Comparison of ENCODE assay signal across 1 cellular context in genomic region chr19:44142014-44142523, GRCh38.
TF ChIP-seq lines count a peak whose summit lies in the region.

No MANE protein-coding gene starts in this region.

TF ChIP-seq in HEK293, 187 proteins besides CTCF, POLR2A, EP300 and RAD21 (continued from another document and continues in another):
- TF ChIP-seq ZSCAN5A (tag by site-specific recombination; IDR thresholded peaks at IDR 0.05) (0 out of 2 replicates have a peak, but pooled peaks have one; percentile 1), ZNF610 (tag by site-specific recombination; IDR thresholded peaks at IDR 0.05; ENCODE audit: borderline replicate concordance) (no peak; the same call in 1 of the 2 replicates), PRDM1 (tag by site-specific recombination; IDR thresholded peaks at IDR 0.05) (peak; percentile 81), ZNF660 (tag by site-specific recombination; IDR thresholded peaks at IDR 0.05) (0 out of 2 replicates have a peak, but pooled peaks have one; percentile 12), EGR2 (tag by site-specific recombination; IDR thresholded peaks at IDR 0.05; ENCODE audit: low read depth) (no peak), ZNF423 (tag by site-specific recombination; IDR thresholded peaks at IDR 0.05) (peak; percentile 27; the same call in 1 of the 2 replicates), PATZ1 (tag by site-specific recombination; IDR thresholded peaks at IDR 0.05) (no peak), KLF8 (tag by site-specific recombination; IDR thresholded peaks at IDR 0.05) (no peak), ZBTB11 (tag by site-specific recombination; conservative IDR thresholded peaks at IDR 0.05; ENCODE audit: low read depth) (peak; percentile 85), ZNF560 (tag by site-specific recombination; IDR thresholded peaks at IDR 0.05; ENCODE audit: borderline replicate concordance) (no peak), ZNF548 (tag by site-specific recombination; IDR thresholded peaks at IDR 0.05) (no peak), PRDM4 (tag by site-specific recombination; IDR thresholded peaks at IDR 0.05) (no peak), ZNF488 (tag by site-specific recombination; IDR thresholded peaks at IDR 0.05) (no peak), OSR2 (tag by site-specific recombination; IDR thresholded peaks at IDR 0.05) (no peak), ZNF416 (tag by site-specific recombination; IDR thresholded peaks at IDR 0.05) (no peak), MYNN (tag by site-specific recombination; IDR thresholded peaks at IDR 0.05; ENCODE audit: borderline replicate concordance) (no peak), KLF7 (tag by site-specific recombination; IDR thresholded peaks at IDR 0.05; ENCODE audit: borderline replicate concordance) (no peak), MZF1 (tag by site-specific recombination; IDR thresholded peaks at IDR 0.05; ENCODE audit: borderline replicate concordance) (peak; percentile 67; the same call in 1 of the 2 replicates), ZNF366 (tag by site-specific recombination; conservative IDR thresholded peaks at IDR 0.05) (no peak), REST (tag by site-specific recombination; IDR thresholded peaks at IDR 0.05) (peak; percentile 40; the same call in 1 of the 2 replicates), ZNF600 (tag by site-specific recombination; IDR thresholded peaks at IDR 0.05) (no peak), ZNF658 (tag by site-specific recombination; IDR thresholded peaks at IDR 0.05) (no peak), ZBTB21 (tag by site-specific recombination; IDR thresholded peaks at IDR 0.05) (0 out of 2 replicates have a peak, but pooled peaks have one; percentile 14), RBAK (tag by site-specific recombination; IDR thresholded peaks at IDR 0.05) (no peak), ZNF121 (tag by site-specific recombination; IDR thresholded peaks at IDR 0.05) (no peak), GLIS1 (tag by site-specific recombination; IDR thresholded peaks at IDR 0.05) (no peak), ZNF157 (tag by site-specific recombination; IDR thresholded peaks at IDR 0.05) (no peak), ZNF148 (tag by site-specific recombination; IDR thresholded peaks at IDR 0.05; ENCODE audit: borderline replicate concordance) (no peak), ZNF214 (tag by site-specific recombination; IDR thresholded peaks at IDR 0.05; ENCODE audit: borderline replicate concordance) (0 out of 2 replicates have a peak, but pooled peaks have one; percentile 44), ZNF843 (tag by site-specific recombination; IDR thresholded peaks at IDR 0.05) (no peak; the same call in 1 of the 2 replicates), ZNF239 (tag by site-specific recombination; IDR thresholded peaks at IDR 0.05) (no peak), ZNF530 (tag by site-specific recombination; IDR thresholded peaks at IDR 0.05; ENCODE audit: low read depth) (peak; percentile 56; the same call in 1 of the 2 replicates), OVOL3 (tag by site-specific recombination; IDR thresholded peaks at IDR 0.05) (no peak), ZNF10 (tag by site-specific recombination; IDR thresholded peaks at IDR 0.05) (0 out of 2 replicates have a peak, but pooled peaks have one; percentile 7), ZNF280D (tag by site-specific recombination; IDR thresholded peaks at IDR 0.05) (no peak), KLF10 (tag by site-specific recombination; IDR thresholded peaks at IDR 0.05) (no peak), ZNF2 (tag by site-specific recombination; IDR thresholded peaks at IDR 0.05) (no peak), INSM2 (tag by site-specific recombination; IDR thresholded peaks at IDR 0.05) (no peak; the same call in 1 of the 2 replicates)
